14 cellular contexts compared by ENCODE assay signal in genomic region chr6:113495521-113495920, GRCh38.
DNase-seq lines count a peak whose midpoint lies in the region; ATAC-seq and TF ChIP-seq lines count a peak whose summit lies in the region.
"Had no signal": no experiment of that assay in that cellular context is flagged by ENCODE, and none has a peak within 500 bp of the region (broad histone marks: within the 10 kb centered on the region; RNA-seq: fewer than 3 reads in every experiment).

No MANE protein-coding gene starts in this region.

- in situ Hi-C loops in astrocyte of the cerebellum (cut with HindIII; ENCODE audit: low sequenced_read_pairs) = no loop called here

- H3K27me3 ChIP-seq in A673 (replicated peaks; ENCODE audit: insufficient read depth, low read depth, low read length, poor library complexity) (no peaks in the 10 kb centered on the region), Peyer's patch (no peaks in the 10 kb centered on the region)
- H3K27me3 ChIP-seq: BLaER1, transverse colon had no signal

- CTCF ChIA-PET in A673 (lab: Charles Lee) = no interaction called here

- H3K4me3 ChIP-seq in A673 (ENCODE audit: low read depth, low read length, poor library complexity, severe bottlenecking) (no peak overlapping the region), astrocyte of the cerebellum (ENCODE audit: low read depth, low read length) (no peak overlapping the region), Peyer's patch (no peak overlapping the region)
- H3K4me3 ChIP-seq: BLaER1, transverse colon had no signal

- H3K4me1 ChIP-seq in A673 (ENCODE audit: insufficient read depth, low read length, poor library complexity, severe bottlenecking) = peaks cover 23% of the 10 kb centered on the region
- H3K4me1 ChIP-seq in Peyer's patch = no peaks in the 10 kb centered on the region
- H3K4me1 ChIP-seq: BLaER1, transverse colon had no signal

- no peak for TF ChIP-seq POLR2A in Peyer's patch (IDR thresholded peaks at IDR 0.05)

- DNase-seq in A673 (ENCODE audit: low spot score) = peak; percentile 93
- peak; percentile 36 for DNase-seq in HPDE6-E6E7 (ENCODE audit: extremely low spot score)
- DNase-seq in astrocyte of the cerebellum (ENCODE audit: low read depth) = peak; percentile 19
- peak; percentile 42 for DNase-seq in hepatic stellate cell (ENCODE audit: low spot score)
- DNase-seq in NCI-H748 treated with DMSO at 0.1 percent for 48 hours (lab: John Stamatoyannopoulos, UW) = no peak
- DNase-seq in Peyer's patch = no peak
- DNase-seq in activated gamma-delta T cell treated with Interleukin-2 at 50 U/mL for 16 hours = no peak
- DNase-seq: activated naive CD8-positive, alpha-beta T cell treated with anti-CD3 and anti-CD28 coated beads, Interleukin-2, amount 10 ng/mL, durations not matched to agents 7 days and 5 days; effector CD8-positive, alpha-beta T cell; NCI-H2029 treated with DMSO at 0.1 percent for 48 hours; T1000; transverse colon had no signal

- intact Hi-C loops in A673 (cut with micrococcal nuclease; ENCODE audit: unreplicated experiment) = loop anchor here (2.0 to 10.0 kb wide), 2 partner anchors 361 to 711 kb away; partner anchors contain the start of gene MARCKS

- H3K27ac ChIP-seq in A673 (ENCODE audit: low read depth, low read length, poor library complexity, severe bottlenecking) (peak overlapping the region; percentile 59), Peyer's patch (no peak overlapping the region)
- H3K27ac ChIP-seq: BLaER1, transverse colon had no signal

- no TSS peak for BruUV-seq in A673 (replicated peaks; lab: Mats Ljungman, UMichigan)

- POLR2A ChIA-PET in A673 (lab: Charles Lee; ENCODE audit: low non-redundant PET) = no interaction called here

- no peak for TF ChIP-seq CTCF in A673 (conservative IDR thresholded peaks at IDR 0.05; ENCODE audit: low read depth, low read length)
- TF ChIP-seq CTCF in astrocyte of the cerebellum (IDR thresholded peaks at IDR 0.05; ENCODE audit: low read depth, low read length, missing control alignments) = no peak
- TF ChIP-seq CTCF in Peyer's patch (IDR thresholded peaks at IDR 0.05) = no peak

- no peak for ATAC-seq in HG03025 (IDR thresholded peaks at IDR 0.05; ENCODE audit: low FRiP score, unreplicated experiment)

- H3K36me3 ChIP-seq in A673 (ENCODE audit: insufficient read depth, low read length, poor library complexity, severe bottlenecking) (no peaks in the 10 kb centered on the region), Peyer's patch (no peaks in the 10 kb centered on the region)
- H3K36me3 ChIP-seq: BLaER1, transverse colon had no signal

- H3K9me3 ChIP-seq in A673 (ENCODE audit: low read depth, low read length, poor library complexity, severe bottlenecking) (no peaks in the 10 kb centered on the region), Peyer's patch (no peaks in the 10 kb centered on the region)
- H3K9me3 ChIP-seq: BLaER1, transverse colon had no signal

Comparison
In these comparisons a context has a peak if more than half of its experiments do, and no peak if none do; other contexts are left out.
1. DNase-seq: peak in A673 (single experiment), HPDE6-E6E7 (single experiment), astrocyte of the cerebellum (single experiment) and hepatic stellate cell (single experiment); none in NCI-H748 treated with DMSO at 0.1 percent for 48 hours (single experiment), Peyer's patch (0 of 3) and activated gamma-delta T cell treated with Interleukin-2 at 50 U/mL for 16 hours (single experiment).